15 cellular contexts compared by ENCODE assay signal in the genomic region with DNA sequence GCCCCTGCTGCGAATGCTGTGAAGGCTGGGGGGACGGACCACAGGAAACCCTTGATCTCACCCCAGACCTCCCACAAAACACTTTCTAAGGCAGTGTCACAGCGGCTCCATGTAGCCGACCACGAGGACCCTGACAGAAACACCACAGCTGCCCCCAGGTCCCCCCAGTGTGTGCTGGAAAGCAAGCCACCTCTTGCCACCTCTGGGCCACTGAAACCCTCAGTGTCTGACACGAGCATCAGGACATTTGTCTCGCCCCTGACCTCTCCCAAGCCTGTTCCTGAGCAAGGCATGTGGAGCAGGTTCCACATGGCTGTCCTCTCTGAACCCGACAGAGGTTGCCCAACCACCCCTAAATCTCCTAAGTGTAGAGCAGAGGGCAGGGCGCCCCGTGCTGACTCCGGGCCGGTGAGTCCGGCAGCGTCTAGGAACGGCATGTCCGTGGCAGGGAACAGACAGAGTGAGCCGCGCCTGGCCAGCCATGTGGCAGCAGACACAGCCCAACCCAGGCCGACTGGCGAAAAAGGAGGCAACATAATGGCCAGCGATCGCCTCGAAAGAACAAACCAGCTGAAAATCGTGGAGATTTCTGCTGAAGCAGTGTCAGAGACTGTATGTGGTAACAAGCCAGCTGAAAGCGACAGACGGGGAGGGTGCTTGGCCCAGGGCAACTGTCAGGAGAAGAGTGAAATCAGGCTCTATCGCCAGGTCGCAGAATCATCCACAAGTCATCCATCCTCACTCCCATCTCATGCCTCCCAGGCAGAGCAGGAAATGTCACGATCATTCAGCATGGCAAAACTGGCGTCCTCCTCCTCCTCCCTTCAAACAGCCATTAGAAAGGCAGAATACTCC.
A peak's percentile ranks its signal among the peaks of the same experiment; 100 is the strongest.
DNase-seq lines count a peak whose midpoint lies in the region; ATAC-seq and TF ChIP-seq lines count a peak whose summit lies in the region.
"Had no signal": no experiment of that assay in that cellular context is flagged by ENCODE, and none has a peak within 500 bp of the region (broad histone marks: within the 10 kb centered on the region; RNA-seq: fewer than 3 reads in every experiment).

No MANE protein-coding gene starts in this region.

- H2BK5ac ChIP-seq in H9 (ENCODE audit: insufficient read length, low read length): no peak overlapping the region

- H3K27ac ChIP-seq in GM23338 (ENCODE audit: low read depth): no peak overlapping the region
- no peak overlapping the region for H3K27ac ChIP-seq in H9 (ENCODE audit: insufficient read length, low read depth, low read length)
- H3K27ac ChIP-seq: GM23248 had no signal

- H4K5ac ChIP-seq in H9 (ENCODE audit: insufficient read length, low read depth, low read length): no peak overlapping the region

- ATAC-seq in GM23338: no peak
- peak; percentile 20 for ATAC-seq in esophagus mucosa

- no peak overlapping the region for H2BK20ac ChIP-seq in H9 (ENCODE audit: low read depth, low read length, poor library complexity, severe bottlenecking)

- no peak overlapping the region for H3T11ph ChIP-seq in H9 (ENCODE audit: low read length)

- H3K79me1 ChIP-seq in H9 (ENCODE audit: insufficient read depth, low read depth, low read length, poor library complexity, severe bottlenecking): no peaks in the 10 kb centered on the region

- H3K9me3 ChIP-seq in H9 (ENCODE audit: control insufficient read depth, low read depth, low read length): no peaks in the 10 kb centered on the region

- TF ChIP-seq CTCF in GM23338 (conservative IDR thresholded peaks at IDR 0.05; ENCODE audit: low read depth in 2 of 2): no peak
- no peak for TF ChIP-seq CTCF in H9 (conservative IDR thresholded peaks at IDR 0.05)

- no peak overlapping the region for H4K91ac ChIP-seq in H9 (ENCODE audit: insufficient read length, low read depth, low read length)

- no peak overlapping the region for H3K56ac ChIP-seq in H9 (ENCODE audit: insufficient read length, low read depth, low read length)

- no peak overlapping the region for H2AK5ac ChIP-seq in H9 (ENCODE audit: insufficient read length, low read length)

- no peaks in the 10 kb centered on the region for H4K20me1 ChIP-seq in GM23338 (replicated peaks; ENCODE audit: insufficient read depth)
- no peaks in the 10 kb centered on the region for H4K20me1 ChIP-seq in H9 (ENCODE audit: control insufficient read depth, insufficient read depth, insufficient read length)

- H4K8ac ChIP-seq in H9 (replicated peaks; ENCODE audit: insufficient read length, low read depth, low read length): no peak overlapping the region

- H3K4me3 ChIP-seq in GM23338: no peak overlapping the region
- H3K4me3 ChIP-seq: GM23248 had no signal

- no peaks in the 10 kb centered on the region for H3K27me3 ChIP-seq in GM23338 (ENCODE audit: insufficient read depth)
- no peaks in the 10 kb centered on the region for H3K27me3 ChIP-seq in H9 (ENCODE audit: insufficient read depth, low read length)

- H3K4me1 ChIP-seq in GM23338 (ENCODE audit: insufficient read depth) (no peaks in the 10 kb centered on the region), H9 (ENCODE audit: insufficient read depth, low read length) (no peaks in the 10 kb centered on the region)

- H3K36me3 Mint-ChIP-seq in GM23338 (ENCODE audit: low read depth) (peaks cover 7% of the 10 kb centered on the region; the same call in 2 of the 3 replicates), H9 (ENCODE audit: insufficient read depth in 1 of 3, low read depth in 3 of 3) (peaks cover 0 to 23% (median 5%) of the 10 kb centered on the region in 3 experiments; a peak in 4 of 7 replicates)

- H3K9me3 Mint-ChIP-seq in GM23338 (no peaks in the 10 kb centered on the region), H9 (no peaks in the 10 kb centered on the region)
- H3K9me3 Mint-ChIP-seq: CD4-positive, alpha-beta T cell; HFFc6 had no signal

- H3K23ac ChIP-seq in H9 (ENCODE audit: insufficient read length, low read depth, low read length): no peak overlapping the region

- H3K4me1 Mint-ChIP-seq in GM23338: peaks cover 4% of the 10 kb centered on the region; the same call in 1 of the 3 replicates
- H3K4me1 Mint-ChIP-seq in H9: peaks cover 11 to 12% of the 10 kb centered on the region in 2 experiments

- H3K27ac Mint-ChIP-seq in GM23338 (0 out of 2 replicates have a peak overlapping the region, but pooled peaks have one; percentile 23), H9 (peak overlapping the region in 2 of 3 experiments; percentile 6 to 75; a peak in 4 of 7 replicates)
- H3K27ac Mint-ChIP-seq: B cell; CD4-positive, alpha-beta T cell; HFFc6 had no signal

- no peak overlapping the region for H2AFZ ChIP-seq in GM23338
- no peak overlapping the region for H2AFZ ChIP-seq in H9 (ENCODE audit: low read length)
- H2AFZ ChIP-seq: GM23248 had no signal

- no peak overlapping the region for H3K4me3 Mint-ChIP-seq in GM23338
- no peak overlapping the region for H3K4me3 Mint-ChIP-seq in H9
- H3K4me3 Mint-ChIP-seq: B cell; CD4-positive, alpha-beta T cell; HFFc6 had no signal

- H3K18ac ChIP-seq in H9 (ENCODE audit: insufficient read length, low read depth, low read length): no peak overlapping the region

- WGBS in H9 (ENCODE audit: extremely low coverage, insufficient read length, low lambda C conversion rate): no CpG with 5 or more reads among the region's 30 CpGs

- H3K14ac ChIP-seq in H9 (ENCODE audit: insufficient read depth, low read length): no peak overlapping the region; the same call in 1 of the 2 replicates

- H3K36me3 ChIP-seq in GM23338 (ENCODE audit: insufficient read depth): no peaks in the 10 kb centered on the region

- no peaks in the 10 kb centered on the region for H3F3A ChIP-seq in GM23338 (replicated peaks; ENCODE audit: low read depth)

- H2BK15ac ChIP-seq in H9 (ENCODE audit: low read depth, low read length): no peak overlapping the region

- DNase-seq in GM23338 (ENCODE audit: low spot score) (no peak), H9 (no peak), mesenteric fat pad (ENCODE audit: low spot score) (peak; percentile 83), NCI-H82 treated with DMSO at 0.1 percent for 48 hours (lab: John Stamatoyannopoulos, UW; ENCODE audit: unreplicated experiment) (no peak), inferior parietal cortex (ENCODE audit: extremely low spot score) (no peak)
- DNase-seq in stimulated activated CD4-positive, alpha-beta T cell treated with anti-CD3 and anti-CD28 coated beads, Interleukin-12 subunit alpha, Interleukin-12 subunit beta, amount 100 ng/mL, for 4 hours: no peak
- DNase-seq: C1 segment of cervical spinal cord; Calu3; CD4-positive, alpha-beta T cell; DMS 273 treated with DMSO at 0.1 percent for 48 hours; GM23248; HCEC 1CT; HFFc6 had no signal

- no peak overlapping the region for H2BK120ac ChIP-seq in H9 (ENCODE audit: low read depth, low read length, poor library complexity, severe bottlenecking)

- peaks cover 6% of the 10 kb centered on the region for H3K27me3 Mint-ChIP-seq in GM23338 (ENCODE audit: insufficient read depth, low read depth, poor library complexity)
- no peaks in the 10 kb centered on the region for H3K27me3 Mint-ChIP-seq in H9 (ENCODE audit: low read depth)
- H3K27me3 Mint-ChIP-seq: B cell; CD4-positive, alpha-beta T cell had no signal

- no peak overlapping the region for H3K4ac ChIP-seq in H9 (ENCODE audit: low read depth, low read length)

- H3K4me2 ChIP-seq in GM23338: no peak overlapping the region
- no peak overlapping the region for H3K4me2 ChIP-seq in H9 (ENCODE audit: insufficient read depth, insufficient read length, low read length)

- H3K9me2 ChIP-seq in GM23338 (ENCODE audit: insufficient read depth): no peaks in the 10 kb centered on the region

- no peaks in the 10 kb centered on the region for H3K23me2 ChIP-seq in H9 (ENCODE audit: insufficient read length, low read depth, low read length, poor library complexity, severe bottlenecking)

- no peaks in the 10 kb centered on the region for H3K79me2 ChIP-seq in GM23338 (replicated peaks; ENCODE audit: insufficient read depth)
- no peaks in the 10 kb centered on the region for H3K79me2 ChIP-seq in H9 (ENCODE audit: insufficient read depth, low read length)

- H2BK12ac ChIP-seq in H9 (ENCODE audit: insufficient read length, low read depth, low read length): no peak overlapping the region

- no peak overlapping the region for H3K9ac ChIP-seq in H9 (ENCODE audit: extremely low read depth, insufficient read length, low read length)
- H3K9ac ChIP-seq: GM23248 had no signal

TF ChIP-seq in GM23338, 12 proteins besides CTCF, POLR2A, EP300 and RAD21 (continues in another document):
- TF ChIP-seq ZNF114 (CRISPR knock-in tag; IDR thresholded peaks at IDR 0.05) (no peak), POLR2AphosphoS5 (IDR thresholded peaks at IDR 0.05; ENCODE audit: low read depth) (no peak), EZH2 (IDR thresholded peaks at IDR 0.05; ENCODE audit: low read depth, unreplicated experiment) (no peak), STAT1 (IDR thresholded peaks at IDR 0.05; ENCODE audit: unreplicated experiment) (no peak), EZH2phosphoT487 (IDR thresholded peaks at IDR 0.05; ENCODE audit: unreplicated experiment) (no peak), NANOG (IDR thresholded peaks at IDR 0.05; ENCODE audit: borderline replicate concordance) (no peak)
- TF ChIP-seq, protein P1, sequence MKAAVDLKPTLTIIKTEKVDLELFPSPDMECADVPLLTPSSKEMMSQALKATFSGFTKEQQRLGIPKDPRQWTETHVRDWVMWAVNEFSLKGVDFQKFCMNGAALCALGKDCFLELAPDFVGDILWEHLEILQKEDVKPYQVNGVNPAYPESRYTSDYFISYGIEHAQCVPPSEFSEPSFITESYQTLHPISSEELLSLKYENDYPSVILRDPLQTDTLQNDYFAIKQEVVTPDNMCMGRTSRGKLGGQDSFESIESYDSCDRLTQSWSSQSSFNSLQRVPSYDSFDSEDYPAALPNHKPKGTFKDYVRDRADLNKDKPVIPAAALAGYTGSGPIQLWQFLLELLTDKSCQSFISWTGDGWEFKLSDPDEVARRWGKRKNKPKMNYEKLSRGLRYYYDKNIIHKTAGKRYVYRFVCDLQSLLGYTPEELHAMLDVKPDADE (IDR thresholded peaks at IDR 0.05): no peak
